Comparison of ENCODE assay signal across 20 cellular contexts in genomic region chr10:70568781-70569495, GRCh38. TPM values are rescaled to one million over a fixed set of nuclear protein-coding genes. Genes with fewer than 3 reads are reported as not detected.
DNase-seq lines count a peak whose midpoint lies in the region; ATAC-seq and TF ChIP-seq lines count a peak whose summit lies in the region.
"Had no signal": no experiment of that assay in that cellular context is flagged by ENCODE, and none has a peak within 500 bp of the region (broad histone marks: within the 10 kb centered on the region; RNA-seq: fewer than 3 reads in every experiment).

No MANE protein-coding gene starts in this region.

- no peak for ATAC-seq in natural killer cell treated with Interleukin-12 subunit alpha and Interleukin-12 subunit beta and Interleukin-15 and Interleukin-18, amount 100 ng/mL, for 72 hours
- ATAC-seq in natural killer cell (no peak), aorta (ENCODE audit: low FRiP score) (no peak), HG02678 (IDR thresholded peaks at IDR 0.05; ENCODE audit: unreplicated experiment) (no peak), GM18870 (IDR thresholded peaks at IDR 0.05; ENCODE audit: unreplicated experiment) (no peak)
- ATAC-seq: CD8-positive, alpha-beta T cell; HCT116 had no signal

- no peak overlapping the region for H3K4me2 ChIP-seq in OCI-LY1 (ENCODE audit: low read length)
- H3K4me2 ChIP-seq in osteoblast (ENCODE audit: insufficient read depth, low read length), result no peak overlapping the region

- H3K36me3 ChIP-seq in OCI-LY1 (ENCODE audit: insufficient read depth, low read length), result peaks cover 68% of the 10 kb centered on the region; the same call in 1 of the 2 replicates
- no peaks in the 10 kb centered on the region for H3K36me3 ChIP-seq in osteoblast (ENCODE audit: insufficient read depth, low read length)
- H3K36me3 ChIP-seq in aorta (ENCODE audit: control insufficient read depth in 1 of 2, insufficient read depth in 2 of 2, low read length in 1 of 2), result no peaks in the 10 kb centered on the region

- H3K27ac ChIP-seq in OCI-LY1 (ENCODE audit: low read depth, low read length, poor library complexity, severe bottlenecking) (peak overlapping the region; percentile 20), osteoblast (ENCODE audit: low read depth, low read length) (no peak overlapping the region), aorta (ENCODE audit: low read depth in 1 of 2, low read length in 2 of 2) (no peak overlapping the region)
- H3K27ac ChIP-seq: C4-2B, GM23248 had no signal

- H3K9me2 ChIP-seq in OCI-LY1 (ENCODE audit: low read depth, low read length), result no peaks in the 10 kb centered on the region

- H3K4me3 ChIP-seq in OCI-LY1 (ENCODE audit: low read depth, low read length, poor library complexity, severe bottlenecking) (no peak overlapping the region), osteoblast (ENCODE audit: insufficient read depth, low read length) (no peak overlapping the region), aorta (ENCODE audit: low read length in 2 of 2) (no peak overlapping the region)
- H3K4me3 ChIP-seq: GM23248 had no signal

- H3K36me3 Mint-ChIP-seq in natural killer cell treated with Interleukin-12 subunit alpha and Interleukin-12 subunit beta and Interleukin-15 and Interleukin-18, amount 100 ng/mL, for 72 hours, result no peaks in the 10 kb centered on the region
- H3K36me3 Mint-ChIP-seq in natural killer cell, result no peaks in the 10 kb centered on the region
- H3K36me3 Mint-ChIP-seq: CD8-positive, alpha-beta T cell had no signal

- H3K4me1 ChIP-seq in OCI-LY1 (ENCODE audit: insufficient read depth, low read length, severe bottlenecking), result peaks cover 39% of the 10 kb centered on the region
- no peaks in the 10 kb centered on the region for H3K4me1 ChIP-seq in osteoblast (ENCODE audit: insufficient read depth, low read length)
- no peaks in the 10 kb centered on the region for H3K4me1 ChIP-seq in aorta (ENCODE audit: control insufficient read depth in 1 of 2, insufficient read depth in 2 of 2, low read length in 2 of 2)

- DNase-seq in natural killer cell treated with Interleukin-12 subunit alpha and Interleukin-12 subunit beta and Interleukin-15 and Interleukin-18, amount 100 ng/mL, for 72 hours (ENCODE audit: low spot score), result no peak
- DNase-seq in natural killer cell (no peak), osteoblast (ENCODE audit: insufficient read length, low spot score, missing footprints) (peak; percentile 72), aorta (peak; percentile 21 to 61), epidermal melanocyte (ENCODE audit: insufficient read length, low spot score) (no peak)
- DNase-seq: ACHN; CD8-positive, alpha-beta T cell; COR-L47; DMS153; DMS79 treated with DMSO at 0.1 percent for 48 hours; GF-D8; GM23248; IMR-90 had no signal

- 90 to 91% methylated on average over 7 of the region's 7 CpGs for WGBS in aorta, 2 donors

- H3K4me3 Mint-ChIP-seq in natural killer cell treated with Interleukin-12 subunit alpha and Interleukin-12 subunit beta and Interleukin-15 and Interleukin-18, amount 100 ng/mL, for 72 hours, result peak overlapping the region; percentile 44
- no peak overlapping the region for H3K4me3 Mint-ChIP-seq in natural killer cell
- H3K4me3 Mint-ChIP-seq: CD8-positive, alpha-beta T cell had no signal

- H2AFZ ChIP-seq in OCI-LY1 (ENCODE audit: low read length), result no peak overlapping the region
- H2AFZ ChIP-seq in osteoblast (ENCODE audit: low read length), result no peak overlapping the region
- H2AFZ ChIP-seq: GM23248 had no signal

- no peaks in the 10 kb centered on the region for H3K79me2 ChIP-seq in OCI-LY1 (ENCODE audit: insufficient read depth, low read length)
- H3K79me2 ChIP-seq in osteoblast (ENCODE audit: insufficient read depth, low read length), result no peaks in the 10 kb centered on the region

- peaks cover 50 to 55% of the 10 kb centered on the region in 2 donors for H3K4me1 Mint-ChIP-seq in natural killer cell treated with Interleukin-12 subunit alpha and Interleukin-12 subunit beta and Interleukin-15 and Interleukin-18, amount 100 ng/mL, for 72 hours (ENCODE audit: low read depth in 2 of 2)
- peaks cover 43 to 53% of the 10 kb centered on the region in 2 donors for H3K4me1 Mint-ChIP-seq in natural killer cell

- no peak overlapping the region for H3K9ac ChIP-seq in OCI-LY1 (ENCODE audit: low read length)
- H3K9ac ChIP-seq: GM23248 had no signal

- no peaks in the 10 kb centered on the region for H3K27me3 Mint-ChIP-seq in natural killer cell treated with Interleukin-12 subunit alpha and Interleukin-12 subunit beta and Interleukin-15 and Interleukin-18, amount 100 ng/mL, for 72 hours
- H3K27me3 Mint-ChIP-seq in natural killer cell (ENCODE audit: low read depth in 2 of 2), result no peaks in the 10 kb centered on the region

- H3K9me3 Mint-ChIP-seq in natural killer cell treated with Interleukin-12 subunit alpha and Interleukin-12 subunit beta and Interleukin-15 and Interleukin-18, amount 100 ng/mL, for 72 hours, result no peaks in the 10 kb centered on the region
- no peaks in the 10 kb centered on the region for H3K9me3 Mint-ChIP-seq in natural killer cell
- H3K9me3 Mint-ChIP-seq: CD8-positive, alpha-beta T cell had no signal

- TF ChIP-seq CTCF in natural killer cell (IDR thresholded peaks at IDR 0.05) (no peak), OCI-LY1 (IDR thresholded peaks at IDR 0.05; ENCODE audit: low read length) (no peak), osteoblast (IDR thresholded peaks at IDR 0.05; ENCODE audit: extremely low read depth, low read depth, low read length) (no peak)

- no peak overlapping the region for H3K27ac Mint-ChIP-seq in natural killer cell treated with Interleukin-12 subunit alpha and Interleukin-12 subunit beta and Interleukin-15 and Interleukin-18, amount 100 ng/mL, for 72 hours
- no peak overlapping the region for H3K27ac Mint-ChIP-seq in natural killer cell
- H3K27ac Mint-ChIP-seq: CD8-positive, alpha-beta T cell had no signal

- H3K27me3 ChIP-seq in OCI-LY1 (ENCODE audit: insufficient read depth, low read length) (no peaks in the 10 kb centered on the region), osteoblast (ENCODE audit: insufficient read depth, low read length) (no peaks in the 10 kb centered on the region), aorta (ENCODE audit: control insufficient read depth in 1 of 2, insufficient read depth in 2 of 2, low read length in 1 of 2) (no peaks in the 10 kb centered on the region)

- H3K9me3 ChIP-seq in OCI-LY1 (ENCODE audit: low read length), result no peaks in the 10 kb centered on the region
- H3K9me3 ChIP-seq in osteoblast (ENCODE audit: low read depth, low read length), result no peaks in the 10 kb centered on the region
- no peaks in the 10 kb centered on the region for H3K9me3 ChIP-seq in aorta (ENCODE audit: control insufficient read depth, low read length)

- H4K20me1 ChIP-seq in OCI-LY1 (ENCODE audit: insufficient read depth, low read length) (no peaks in the 10 kb centered on the region), osteoblast (ENCODE audit: insufficient read depth, low read length) (no peaks in the 10 kb centered on the region)

- intact Hi-C loops in natural killer cell (cut with micrococcal nuclease), result no loop called here
- intact Hi-C loops in aorta (cut with DNase I), result no loop called here

- H3F3A ChIP-seq in OCI-LY1 (ENCODE audit: insufficient read depth, low read length), result no peaks in the 10 kb centered on the region

RNA-seq across cellular contexts. Expression of gene PRF1, which starts 33.6 kb away (rescaled TPM):
- 1,000 to 10,000 TPM in 1 of 2 donors, 100 to 1,000 TPM in 1; 497 to 1,157 TPM for total RNA-seq in natural killer cell treated with Interleukin-12 subunit alpha and Interleukin-12 subunit beta and Interleukin-15 and Interleukin-18, amount 100 ng/mL, for 72 hours
- total RNA-seq in natural killer cell, result 1,000 to 10,000 TPM; 1,641 to 2,133 (median 1,982) TPM
- not detected in 2 replicates for total RNA-seq in osteoblast
- total RNA-seq in aorta, result 1 to 10 TPM; 3.2 to 6.1 TPM
- 1 to 10 TPM; 1.3 to 6.1 TPM for polyA plus RNA-seq in aorta
- total RNA-seq: A172, GM23248, HT-29, IMR-90 had no signal
- polyA plus RNA-seq: GM23248, IMR-90 had no signal

Comparison
In these comparisons a context has a peak if more than half of its experiments do, and no peak if none do; other contexts are left out.
1. DNase-seq: peak in osteoblast (single experiment) and aorta (2 of 2); none in natural killer cell treated with Interleukin-12 subunit alpha and Interleukin-12 subunit beta and Interleukin-15 and Interleukin-18, amount 100 ng/mL, for 72 hours (single experiment), natural killer cell (single experiment) and epidermal melanocyte (single experiment).
2. RNA of gene PRF1, which starts 33.6 kb away (total RNA-seq): 1,641 to 2,133 TPM in natural killer cell and 497 to 1,157 TPM in natural killer cell treated with Interleukin-12 subunit alpha and Interleukin-12 subunit beta and Interleukin-15 and Interleukin-18, amount 100 ng/mL, for 72 hours; 3.2 to 6.1 TPM in aorta and not detected in osteoblast; every median in the first group is over 10 times any median in the second.